Comparison of ENCODE assay signal across 8 cellular contexts in genomic region chr14:73760598-73761586, GRCh38. TPM values are rescaled to one million over a fixed set of nuclear protein-coding genes. Genes with fewer than 3 reads are reported as not detected.
DNase-seq lines count a peak whose midpoint lies in the region; ATAC-seq and TF ChIP-seq lines count a peak whose summit lies in the region.

No MANE protein-coding gene starts in this region.

- peaks cover 73% of the 10 kb centered on the region for H3K4me1 ChIP-seq in CD4-positive, alpha-beta memory T cell (ENCODE audit: insufficient read depth, low read length)

- H3K9me3 ChIP-seq in CD4-positive, alpha-beta memory T cell (ENCODE audit: control insufficient read depth in 1 of 2, low read length in 2 of 2), result no peaks in the 10 kb centered on the region

- H3K27ac Mint-ChIP-seq in CD4-positive, alpha-beta memory T cell, result peak overlapping the region; percentile 96 to 100 (median 99)
- peak overlapping the region; percentile 97 for H3K27ac Mint-ChIP-seq in MCF 10A (ENCODE audit: low read depth, unreplicated experiment)
- H3K27ac Mint-ChIP-seq in naive B cell, result peak overlapping the region; percentile 98 to 100 (median 99)

- H3K36me3 ChIP-seq in CD4-positive, alpha-beta memory T cell (ENCODE audit: insufficient read depth, low read length), result no peaks in the 10 kb centered on the region

- ATAC-seq in HG03378 (IDR thresholded peaks at IDR 0.05; ENCODE audit: unreplicated experiment), result peak; percentile 8
- ATAC-seq in naive B cell (ENCODE audit: low read depth in 2 of 2), result peak; percentile 3 to 4
- ATAC-seq in HG02798 (IDR thresholded peaks at IDR 0.05; ENCODE audit: poor library complexity, unreplicated experiment), result no peak
- no peak for ATAC-seq in GM19351 (IDR thresholded peaks at IDR 0.05; ENCODE audit: unreplicated experiment)

- H3K36me3 Mint-ChIP-seq in CD4-positive, alpha-beta memory T cell, result peaks cover 0 to 18% of the 10 kb centered on the region in 2 donors
- H3K36me3 Mint-ChIP-seq in MCF 10A (ENCODE audit: insufficient read depth, unreplicated experiment) (peaks cover 28% of the 10 kb centered on the region), naive B cell (no peaks in the 10 kb centered on the region)

- intact Hi-C loops in CD4-positive, alpha-beta memory T cell (cut with micrococcal nuclease), result loop anchor here (1.0 to 5.0 kb wide), 4 partner anchors 10 to 191 kb away; partner anchors contain the start of genes COQ6, FAM161B and PNMA1
- intact Hi-C loops in MCF 10A (cut with micrococcal nuclease), result loop anchor here (1.0 kb wide), 1 partner anchor 25 kb away; no protein-coding TSS in a partner anchor

- CTCF ChIA-PET in CD4-positive, alpha-beta memory T cell (lab: Charles Lee; ENCODE audit: partially characterized antibody), result interaction anchor here (0.5 to 10.2 kb wide), 13 partner anchors 11 to 91 kb away, joined by 3 to 175 read pairs (median 4); partner anchors contain the start of gene PTGR2
- CTCF ChIA-PET in MCF 10A (lab: Yijun Ruan, JAX), result interaction anchor here (0.9 to 3.2 kb wide), 4 partner anchors 10 to 68 kb away, joined by 3 to 23 read pairs (median 6); no protein-coding TSS in a partner anchor

- H3K9me3 Mint-ChIP-seq in CD4-positive, alpha-beta memory T cell, result no peaks in the 10 kb centered on the region
- H3K9me3 Mint-ChIP-seq in MCF 10A (ENCODE audit: unreplicated experiment), result no peaks in the 10 kb centered on the region
- H3K9me3 Mint-ChIP-seq in naive B cell, result no peaks in the 10 kb centered on the region

- no peaks in the 10 kb centered on the region for H3K27me3 ChIP-seq in CD4-positive, alpha-beta memory T cell (ENCODE audit: insufficient read depth, low read length)

- H3K27me3 Mint-ChIP-seq in CD4-positive, alpha-beta memory T cell, result no peaks in the 10 kb centered on the region
- H3K27me3 Mint-ChIP-seq in MCF 10A (ENCODE audit: insufficient read depth, unreplicated experiment) (no peaks in the 10 kb centered on the region), naive B cell (no peaks in the 10 kb centered on the region)

- BruUV-seq in MCF 10A (replicated peaks; lab: Mats Ljungman, UMichigan), result TSS peak; percentile 98

- peak in 1 of 5 donors; percentile 56 for DNase-seq in CD4-positive, alpha-beta memory T cell
- no peak for DNase-seq in MCF 10A (ENCODE audit: unreplicated experiment)
- no peak for DNase-seq in naive B cell
- DNase-seq in C1 segment of cervical spinal cord (lab: John Stamatoyannopoulos, UW), result no peak
- no peak for DNase-seq in GM19240 (ENCODE audit: insufficient read length, low spot score)

- peak overlapping the region; percentile 88 to 97 (median 92) for H3K4me3 Mint-ChIP-seq in CD4-positive, alpha-beta memory T cell
- H3K4me3 Mint-ChIP-seq in MCF 10A (ENCODE audit: unreplicated experiment) (peak overlapping the region; percentile 86), naive B cell (peak overlapping the region; percentile 79 to 98 (median 94))

- POLR2A ChIA-PET in CD4-positive, alpha-beta memory T cell (lab: Charles Lee; ENCODE audit: partially characterized antibody), result interaction anchor here (0.8 to 15.6 kb wide), 16 partner anchors 11 to 258 kb away, joined by 3 to 465 read pairs (median 16); partner anchors contain the start of genes ACOT4, ACOT6, BBOF1 and ENTPD5
- POLR2A ChIA-PET in MCF 10A (lab: Yijun Ruan, JAX), result interaction anchor here (0.7 to 12.5 kb wide), 16 partner anchors 11 to 126 kb away, joined by 4 to 480 read pairs (median 50); partner anchors contain the start of genes PTGR2 and ZNF410

- peak overlapping the region; percentile 2 to 73 for H3K4me3 ChIP-seq in CD4-positive, alpha-beta memory T cell (ENCODE audit: low read length in 2 of 2)

- H3K27ac ChIP-seq in CD4-positive, alpha-beta memory T cell (ENCODE audit: low read depth, low read length), result peak overlapping the region; percentile 98

- no peak for TF ChIP-seq CTCF in MCF 10A (IDR thresholded peaks at IDR 0.05; ENCODE audit: unreplicated experiment)

- peaks cover 66 to 90% (median 75%) of the 10 kb centered on the region in 4 donors for H3K4me1 Mint-ChIP-seq in CD4-positive, alpha-beta memory T cell
- H3K4me1 Mint-ChIP-seq in MCF 10A (ENCODE audit: insufficient read depth, unreplicated experiment) (peaks cover 35% of the 10 kb centered on the region), naive B cell (peaks cover 76 to 85% (median 84%) of the 10 kb centered on the region in 3 donors)

RNA-seq across cellular contexts. Expression of gene PNMA1, which starts 46.7 kb away (rescaled TPM):
- total RNA-seq in CD4-positive, alpha-beta memory T cell, result 10 to 100 TPM; 53.3 to 59.3 TPM
- 10 to 100 TPM; 47.8 to 56.3 TPM for polyA plus RNA-seq in CD4-positive, alpha-beta memory T cell
- 43.3 and 46.3 TPM in 2 replicates for total RNA-seq in MCF 10A (2022)
- polyA plus RNA-seq in naive B cell (ENCODE audit: low read depth in 6 of 6), result 10 to 100 TPM; 10.6 to 19.7 (median 15.4) TPM

Comparison
In these comparisons a context has a peak if more than half of its experiments do, and no peak if none do; other contexts are left out.
1. ATAC-seq: peak in HG03378 (single experiment) and naive B cell (2 of 2); none in HG02798 (single experiment) and GM19351 (single experiment).
2. Peak in every context shown above with its lines, with median percentiles within 50 percentile points of each other: H3K27ac Mint-ChIP-seq and H3K4me3 Mint-ChIP-seq.